ENCODE assay signal across 9 cellular contexts in genomic region chr6:111804627-111805235, GRCh38.
DNase-seq lines count a peak whose midpoint lies in the region; ATAC-seq, FAIRE-seq and TF ChIP-seq lines count a peak whose summit lies in the region.
"Had no signal": no experiment of that assay in that cellular context is flagged by ENCODE, and none has a peak within 500 bp of the region (broad histone marks: within the 10 kb centered on the region; RNA-seq: fewer than 3 reads in every experiment).

No MANE protein-coding gene starts in this region.

- peak overlapping the region; percentile 56 for H3K27ac ChIP-seq in SJSA1
- peak overlapping the region; percentile 92 for H3K27ac ChIP-seq in astrocyte (ENCODE audit: low read depth, low read length)
- peak overlapping the region; percentile 66 for H3K27ac ChIP-seq in lower lobe of right lung
- H3K27ac ChIP-seq: tibial artery had no signal

- H3K4me1 Mint-ChIP-seq in HFFc6 (ENCODE audit: low read depth) (peaks cover 67% of the 10 kb centered on the region), astrocyte (ENCODE audit: low read depth, unreplicated experiment) (peaks cover 47% of the 10 kb centered on the region)

- H3K27me3 Mint-ChIP-seq in HFFc6 (ENCODE audit: insufficient read depth) (no peaks in the 10 kb centered on the region), astrocyte (ENCODE audit: low read depth, unreplicated experiment) (no peaks in the 10 kb centered on the region)

- no peaks in the 10 kb centered on the region for H3K9me3 Mint-ChIP-seq in HFFc6
- no peaks in the 10 kb centered on the region for H3K9me3 Mint-ChIP-seq in astrocyte (ENCODE audit: unreplicated experiment)

- H3K9me3 ChIP-seq in SJSA1 (replicated peaks): no peaks in the 10 kb centered on the region
- H3K9me3 ChIP-seq in astrocyte (ENCODE audit: insufficient read depth, low read depth, low read length): no peaks in the 10 kb centered on the region
- H3K9me3 ChIP-seq in lower lobe of right lung: no peaks in the 10 kb centered on the region
- H3K9me3 ChIP-seq: tibial artery had no signal

- peak overlapping the region; percentile 72 for H3K9ac ChIP-seq in astrocyte (ENCODE audit: low read length)

- H3K27ac Mint-ChIP-seq in HFFc6: peak overlapping the region; percentile 82
- peak overlapping the region; percentile 87 for H3K27ac Mint-ChIP-seq in astrocyte (ENCODE audit: unreplicated experiment)

- H3K27me3 ChIP-seq in SJSA1 (replicated peaks): no peaks in the 10 kb centered on the region
- no peaks in the 10 kb centered on the region for H3K27me3 ChIP-seq in astrocyte (ENCODE audit: insufficient read depth, low read length)
- H3K27me3 ChIP-seq in lower lobe of right lung (ENCODE audit: low read depth): no peaks in the 10 kb centered on the region
- H3K27me3 ChIP-seq: tibial artery had no signal

- no peak overlapping the region for H3K4me3 ChIP-seq in SJSA1
- H3K4me3 ChIP-seq in astrocyte (ENCODE audit: insufficient read depth, low read depth, low read length): no peak overlapping the region
- no peak overlapping the region for H3K4me3 ChIP-seq in lower lobe of right lung
- H3K4me3 ChIP-seq: tibial artery had no signal

- peaks cover 36% of the 10 kb centered on the region for H3K4me1 ChIP-seq in SJSA1 (replicated peaks)
- peaks cover 52% of the 10 kb centered on the region for H3K4me1 ChIP-seq in astrocyte (ENCODE audit: insufficient read depth, low read length)
- H3K4me1 ChIP-seq in lower lobe of right lung: peaks cover 47% of the 10 kb centered on the region

- peak; percentile 43 for DNase-seq in HFFc6
- peak; percentile 62 to 66 for DNase-seq in SJSA1 (ENCODE audit: low read depth in 1 of 2, low spot score in 2 of 2)
- peak; percentile 94 for DNase-seq in astrocyte (ENCODE audit: low read depth)
- DNase-seq in lower lobe of right lung: no peak
- DNase-seq in stimulated activated naive CD4-positive, alpha-beta T cell (lab: John Stamatoyannopoulos, UW): peak; percentile 12 to 53 (median 38)
- no peak for DNase-seq in SW 1271 (lab: John Stamatoyannopoulos, UW)
- no peak for DNase-seq in hippocampal formation (lab: John Stamatoyannopoulos, UW)

- H3K4me3 Mint-ChIP-seq in HFFc6 (no peak overlapping the region), astrocyte (ENCODE audit: unreplicated experiment) (peak overlapping the region; percentile 22)

- H3K4me2 ChIP-seq in astrocyte (ENCODE audit: low read length): peak overlapping the region; percentile 82

- ATAC-seq in lower lobe of right lung: peak; percentile 78 to 82

- no peaks in the 10 kb centered on the region for H3K36me3 Mint-ChIP-seq in HFFc6 (ENCODE audit: low read depth)
- peaks cover 14% of the 10 kb centered on the region for H3K36me3 Mint-ChIP-seq in astrocyte (ENCODE audit: low read depth, unreplicated experiment)

- intact Hi-C loops in lower lobe of right lung (cut with DNase I): no loop called here

- TF ChIP-seq CTCF in GM12872 (IDR thresholded peaks at IDR 0.05; ENCODE audit: insufficient read depth, low read depth, low read length) (0 out of 3 replicates have a peak, but pooled peaks have one; percentile 11), HFFc6 (IDR thresholded peaks at IDR 0.05) (peak; percentile 42), astrocyte (IDR thresholded peaks at IDR 0.05; ENCODE audit: insufficient read depth, low read depth, low read length) (peak; percentile 18), lower lobe of right lung (IDR thresholded peaks at IDR 0.05) (peak; percentile 10)

- no peaks in the 10 kb centered on the region for H3K36me3 ChIP-seq in SJSA1
- no peaks in the 10 kb centered on the region for H3K36me3 ChIP-seq in astrocyte (ENCODE audit: insufficient read depth, low read length)
- no peaks in the 10 kb centered on the region for H3K36me3 ChIP-seq in lower lobe of right lung
- H3K36me3 ChIP-seq: tibial artery had no signal

- H2AFZ ChIP-seq in astrocyte (ENCODE audit: low read depth, low read length): no peak overlapping the region

- H4K20me1 ChIP-seq in astrocyte (ENCODE audit: insufficient read depth, low read length): no peaks in the 10 kb centered on the region

- H3K79me2 ChIP-seq in astrocyte (ENCODE audit: insufficient read depth, low read length): peaks cover 30% of the 10 kb centered on the region

- no peak for FAIRE-seq in astrocyte (lab: Jason Lieb, UNC)

Comparison
In these comparisons a context has a peak if more than half of its experiments do, and no peak if none do; other contexts are left out.
1. DNase-seq: peak in HFFc6 (single experiment), SJSA1 (2 of 2), astrocyte (single experiment) and stimulated activated naive CD4-positive, alpha-beta T cell (6 of 6); none in lower lobe of right lung (single experiment), SW 1271 (0 of 2) and hippocampal formation (0 of 2).
2. Peak in every context shown above with its lines, with median percentiles within 50 percentile points of each other: CTCF ChIP-seq and H3K27ac ChIP-seq.